9 cellular contexts compared by ENCODE assay signal in the genomic region with DNA sequence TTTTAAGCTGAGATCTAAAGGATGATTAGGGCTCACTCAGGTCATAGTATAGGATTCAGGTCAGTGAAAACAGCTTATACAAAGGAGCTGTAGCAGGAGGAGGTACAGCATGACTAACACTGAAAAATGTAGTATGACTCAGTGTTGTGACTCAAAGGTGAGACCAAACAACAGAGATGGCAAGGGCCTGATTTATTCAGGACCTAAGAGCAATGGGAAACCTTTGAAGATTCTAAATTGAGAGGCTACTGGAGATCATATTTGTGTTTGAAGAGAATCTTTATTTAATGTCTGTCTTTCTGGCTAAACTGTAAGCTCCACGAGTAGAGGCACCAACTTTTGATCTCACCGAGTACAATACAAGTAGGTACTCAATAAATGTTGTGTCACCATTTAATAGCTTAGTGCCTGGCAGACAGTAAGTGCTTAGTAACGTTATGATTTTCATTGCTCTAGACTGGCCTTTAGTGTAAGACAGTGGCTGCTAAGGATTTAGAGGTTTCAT. TPM values are rescaled to one million over a fixed set of nuclear protein-coding genes. Genes with fewer than 3 reads are reported as not detected.
DNase-seq lines count a peak whose midpoint lies in the region; ATAC-seq and TF ChIP-seq lines count a peak whose summit lies in the region.
"Had no signal": no experiment of that assay in that cellular context is flagged by ENCODE, and none has a peak within 500 bp of the region (broad histone marks: within the 10 kb centered on the region; RNA-seq: fewer than 3 reads in every experiment).

No MANE protein-coding gene starts in this region.

- intact Hi-C loops in gastrocnemius medialis (cut with DNase I; ENCODE audit: low total_unique reads): loop anchor here (5.0 kb wide), 1 partner anchor 36 kb away; no protein-coding TSS in a partner anchor
- intact Hi-C loops in lower leg skin (cut with DNase I; ENCODE audit: low total_unique reads): no loop called here

- H3K27me3 ChIP-seq in gastrocnemius medialis: no peaks in the 10 kb centered on the region

- H3K27ac ChIP-seq in gastrocnemius medialis: peak overlapping the region; percentile 70 to 76 (median 74)
- H3K27ac ChIP-seq: skin epidermis had no signal

- ATAC-seq in GM19468 (IDR thresholded peaks at IDR 0.05; ENCODE audit: extremely low read depth, unreplicated experiment) (peak; percentile 52), HG03565 (IDR thresholded peaks at IDR 0.05; ENCODE audit: unreplicated experiment) (peak; percentile 95), gastrocnemius medialis (peak; percentile 96 to 97), GM21737 (IDR thresholded peaks at IDR 0.05; ENCODE audit: unreplicated experiment) (no peak)
- ATAC-seq: K562 had no signal

- WGBS in lower leg skin, 2 donors: 68 to 71% methylated on average over 3 of the region's 3 CpGs

- H3K4me1 ChIP-seq in gastrocnemius medialis: peaks cover 16 to 28% of the 10 kb centered on the region in 2 donors

- no peaks in the 10 kb centered on the region for H3K36me3 ChIP-seq in gastrocnemius medialis

- H3K4me3 ChIP-seq in cardiac fibroblast (replicated peaks in 1 of 2; ENCODE audit: low read depth in 2 of 2, low read length in 2 of 2) (no peak overlapping the region), gastrocnemius medialis (no peak overlapping the region), lower leg skin (ENCODE audit: low read depth, poor library complexity, severe bottlenecking) (no peak overlapping the region)
- H3K4me3 ChIP-seq: K562, skin epidermis had no signal

- no peaks in the 10 kb centered on the region for H3K9me3 ChIP-seq in gastrocnemius medialis

- TF ChIP-seq POLR2A in gastrocnemius medialis (IDR thresholded peaks at IDR 0.05) (no peak), lower leg skin (IDR thresholded peaks at IDR 0.05) (no peak)

- in situ Hi-C loops in gastrocnemius medialis (cut with MboI; ENCODE audit: low sequenced_read_pairs in 4 of 4): no loop called here

- TF ChIP-seq CTCF in cardiac fibroblast (IDR thresholded peaks at IDR 0.05; ENCODE audit: low read depth, low read length) (no peak), gastrocnemius medialis (IDR thresholded peaks at IDR 0.05 in 4 of 5, conservative IDR thresholded peaks at IDR 0.05 in 1 of 5) (no peak), lower leg skin (IDR thresholded peaks at IDR 0.05) (no peak)

- peak; percentile 9 to 83 for DNase-seq in cardiac fibroblast (ENCODE audit: low read depth in 2 of 2)
- DNase-seq in gastrocnemius medialis: no peak
- no peak for DNase-seq in stimulated activated CD4-positive, alpha-beta T cell treated with anti-CD3 and anti-CD28 coated beads, Interleukin-4, amount 100 ng/mL, for 1 hour
- DNase-seq in lower leg skin (ENCODE audit: low spot score in 2 of 2): no peak

RNA-seq across cellular contexts. Expression of gene PRKAA2, which starts 43.5 kb away (rescaled TPM):
- 10 to 100 TPM; 24.6 to 78.6 (median 70.9) TPM for total RNA-seq in gastrocnemius medialis
- 1 to 10 TPM in 2 of 4 donors, under 1 TPM in 2; 0.69 to 2.1 (median 1.2) TPM for total RNA-seq in lower leg skin
- total RNA-seq: K562 had no signal

Comparison
In these comparisons a context has a peak if more than half of its experiments do, and no peak if none do; other contexts are left out.
1. DNase-seq: peak in cardiac fibroblast (2 of 2); none in gastrocnemius medialis (0 of 2), stimulated activated CD4-positive, alpha-beta T cell treated with anti-CD3 and anti-CD28 coated beads, Interleukin-4, amount 100 ng/mL, for 1 hour (single experiment) and lower leg skin (0 of 2).
2. RNA of gene PRKAA2, which starts 43.5 kb away (total RNA-seq): 24.6 to 78.6 TPM in gastrocnemius medialis; 0.69 to 2.1 TPM in lower leg skin; every median in the first group is over 4 times any median in the second.